ENCODE assay signal across 8 cellular contexts in the genomic region with DNA sequence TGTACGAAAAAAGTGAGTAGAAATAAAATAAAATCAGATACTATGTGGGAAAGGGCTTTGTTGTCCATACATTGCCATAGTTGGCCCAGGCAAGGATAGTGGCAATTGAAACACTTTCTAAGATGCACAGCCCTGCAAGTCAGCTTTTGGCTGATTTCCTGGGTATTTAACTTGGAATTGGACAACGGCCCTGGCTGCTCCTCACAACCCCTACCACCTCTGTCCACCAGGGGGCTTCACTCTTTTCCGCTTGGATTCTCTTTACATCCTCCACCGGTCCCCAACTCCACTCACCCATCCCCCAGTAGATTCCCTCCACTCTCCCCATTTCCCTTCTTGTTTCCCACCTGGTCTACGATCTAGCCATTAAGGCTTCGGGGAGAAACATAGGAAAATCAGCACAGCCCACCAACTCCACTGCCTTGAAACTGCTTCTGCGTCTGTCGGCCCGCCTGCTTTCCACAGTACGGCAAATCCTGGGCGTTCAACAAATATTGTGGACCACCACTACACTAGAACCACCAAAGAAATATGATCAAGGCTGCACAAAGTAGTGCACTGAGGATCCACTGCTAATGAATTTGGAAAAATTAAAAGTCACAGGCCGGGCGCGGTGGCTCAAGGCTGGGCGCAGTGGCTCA. TPM values are rescaled to one million over a fixed set of nuclear protein-coding genes. Genes with fewer than 3 reads are reported as not detected.
DNase-seq lines count a peak whose midpoint lies in the region; ATAC-seq and TF ChIP-seq lines count a peak whose summit lies in the region.

No MANE protein-coding gene starts in this region.

- H3F3A ChIP-seq in neural cell (ENCODE audit: insufficient read depth, low read length, poor library complexity, severe bottlenecking): no peaks in the 10 kb centered on the region

- in situ Hi-C loops in GM13977 (cut with MboI; ENCODE audit: low pct_unique_long_range_greater_than_20kb, low sequenced_read_pairs, unreplicated experiment): loop anchor here (10.0 to 25.0 kb wide), 2 partner anchors 461 to 609 kb away; partner anchors contain the start of gene URAD

- TF ChIP-seq RAD21 in neural cell (conservative IDR thresholded peaks at IDR 0.05): peak; percentile 55

- H3K9me3 ChIP-seq in neural cell (ENCODE audit: low read length): no peaks in the 10 kb centered on the region
- no peaks in the 10 kb centered on the region for H3K9me3 ChIP-seq in tibial nerve

- H3K36me3 ChIP-seq in neural cell (ENCODE audit: insufficient read depth, low read length) (no peaks in the 10 kb centered on the region), tibial nerve (no peaks in the 10 kb centered on the region)

- TF ChIP-seq CTCF in GM13977 (IDR thresholded peaks at IDR 0.05; ENCODE audit: extremely low read depth, insufficient read depth, missing control alignments): peak; percentile 68
- TF ChIP-seq CTCF in epithelial cell of proximal tubule (conservative IDR thresholded peaks at IDR 0.05; ENCODE audit: low read depth, low read length): peak; percentile 84
- TF ChIP-seq CTCF in neural cell (IDR thresholded peaks at IDR 0.05; ENCODE audit: poor library complexity, severe bottlenecking): peak; percentile 68
- peak; percentile 57 to 68 (median 64) for TF ChIP-seq CTCF in tibial nerve (IDR thresholded peaks at IDR 0.05)

- H3K27ac ChIP-seq in neural cell (ENCODE audit: low read length) (no peak overlapping the region), tibial nerve (no peak overlapping the region)

- 64% methylated on average over 15 of the region's 15 CpGs for WGBS in tibial nerve, 2 donors

- no peaks in the 10 kb centered on the region for H3K9me2 ChIP-seq in neural cell (ENCODE audit: insufficient read depth, low read length)

- H3K27me3 ChIP-seq in neural cell (ENCODE audit: insufficient read depth, low read depth, low read length) (no peaks in the 10 kb centered on the region), tibial nerve (peaks cover 0 to 39% of the 10 kb centered on the region in 2 donors)

- H3K4me2 ChIP-seq in neural cell (ENCODE audit: low read length): no peak overlapping the region

- DNase-seq in 8988T (peak; percentile 58), GM13977 (ENCODE audit: low spot score) (peak; percentile 63), NCI-H748 treated with DMSO at 0.1 percent for 48 hours (lab: John Stamatoyannopoulos, UW) (peak; percentile 74), epithelial cell of proximal tubule (ENCODE audit: low read depth) (no peak), tibial nerve (ENCODE audit: low spot score in 2 of 2) (peak in 1 of 2 donors; percentile 67)
- peak; percentile 82 for DNase-seq in activated CD8-positive, alpha-beta memory T cell treated with anti-CD3 and anti-CD28 coated beads for 24 hours

- H4K20me1 ChIP-seq in neural cell (ENCODE audit: insufficient read depth): no peaks in the 10 kb centered on the region

- H3K9ac ChIP-seq in neural cell (ENCODE audit: low read length): no peak overlapping the region

- TF ChIP-seq EP300 in neural cell (conservative IDR thresholded peaks at IDR 0.05; ENCODE audit: poor library complexity, severe bottlenecking): no peak
- no peak for TF ChIP-seq EP300 in tibial nerve (IDR thresholded peaks at IDR 0.05)

- H3K4me1 ChIP-seq in tibial nerve: peaks cover 0 to 14% (median 2%) of the 10 kb centered on the region in 4 donors

- no peaks in the 10 kb centered on the region for H3K79me2 ChIP-seq in neural cell (replicated peaks; ENCODE audit: insufficient read depth, low read length)

- no peak for ATAC-seq in HG03565 (IDR thresholded peaks at IDR 0.05; ENCODE audit: unreplicated experiment)

- no peak overlapping the region for H2AFZ ChIP-seq in neural cell (ENCODE audit: low read depth, low read length)

- no peak for TF ChIP-seq POLR2A in tibial nerve (IDR thresholded peaks at IDR 0.05)

- H3K4me3 ChIP-seq in epithelial cell of proximal tubule (ENCODE audit: low read depth, low read length) (no peak overlapping the region), neural cell (ENCODE audit: low read length) (no peak overlapping the region), tibial nerve (no peak overlapping the region)

TF ChIP-seq in neural cell, 6 proteins besides CTCF, POLR2A, EP300 and RAD21:
- TF ChIP-seq POLR2AphosphoS5 (IDR thresholded peaks at IDR 0.05) (no peak), SMC3 (conservative IDR thresholded peaks at IDR 0.05; ENCODE audit: poor library complexity) (peak; percentile 69), MXI1 (conservative IDR thresholded peaks at IDR 0.05; ENCODE audit: poor library complexity, severe bottlenecking) (no peak)
- TF ChIP-seq, protein P1, sequence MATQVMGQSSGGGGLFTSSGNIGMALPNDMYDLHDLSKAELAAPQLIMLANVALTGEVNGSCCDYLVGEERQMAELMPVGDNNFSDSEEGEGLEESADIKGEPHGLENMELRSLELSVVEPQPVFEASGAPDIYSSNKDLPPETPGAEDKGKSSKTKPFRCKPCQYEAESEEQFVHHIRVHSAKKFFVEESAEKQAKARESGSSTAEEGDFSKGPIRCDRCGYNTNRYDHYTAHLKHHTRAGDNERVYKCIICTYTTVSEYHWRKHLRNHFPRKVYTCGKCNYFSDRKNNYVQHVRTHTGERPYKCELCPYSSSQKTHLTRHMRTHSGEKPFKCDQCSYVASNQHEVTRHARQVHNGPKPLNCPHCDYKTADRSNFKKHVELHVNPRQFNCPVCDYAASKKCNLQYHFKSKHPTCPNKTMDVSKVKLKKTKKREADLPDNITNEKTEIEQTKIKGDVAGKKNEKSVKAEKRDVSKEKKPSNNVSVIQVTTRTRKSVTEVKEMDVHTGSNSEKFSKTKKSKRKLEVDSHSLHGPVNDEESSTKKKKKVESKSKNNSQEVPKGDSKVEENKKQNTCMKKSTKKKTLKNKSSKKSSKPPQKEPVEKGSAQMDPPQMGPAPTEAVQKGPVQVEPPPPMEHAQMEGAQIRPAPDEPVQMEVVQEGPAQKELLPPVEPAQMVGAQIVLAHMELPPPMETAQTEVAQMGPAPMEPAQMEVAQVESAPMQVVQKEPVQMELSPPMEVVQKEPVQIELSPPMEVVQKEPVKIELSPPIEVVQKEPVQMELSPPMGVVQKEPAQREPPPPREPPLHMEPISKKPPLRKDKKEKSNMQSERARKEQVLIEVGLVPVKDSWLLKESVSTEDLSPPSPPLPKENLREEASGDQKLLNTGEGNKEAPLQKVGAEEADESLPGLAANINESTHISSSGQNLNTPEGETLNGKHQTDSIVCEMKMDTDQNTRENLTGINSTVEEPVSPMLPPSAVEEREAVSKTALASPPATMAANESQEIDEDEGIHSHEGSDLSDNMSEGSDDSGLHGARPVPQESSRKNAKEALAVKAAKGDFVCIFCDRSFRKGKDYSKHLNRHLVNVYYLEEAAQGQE (IDR thresholded peaks at IDR 0.05; ENCODE audit: borderline replicate concordance): no peak
TF ChIP-seq in neural cell: peak in this region for 1.

RNA-seq across cellular contexts. Expression of gene GTF3A, which starts 48.6 kb away (rescaled TPM):
- total RNA-seq in epithelial cell of proximal tubule (160 and 349 TPM in 2 replicates), tibial nerve (100 to 1,000 TPM in 3 of 4 donors, 10 to 100 TPM in 1; 64.5 to 201 (median 123) TPM)
- polyA plus RNA-seq in neural cell: 104 and 111 TPM in 2 replicates
- 59.2 and 64.1 TPM in 2 replicates for polyA minus RNA-seq in neural cell
